8 cellular contexts compared by ENCODE assay signal in genomic region chr1:19762175-19762779, GRCh38. TPM values are rescaled to one million over a fixed set of nuclear protein-coding genes. Genes with fewer than 3 reads are reported as not detected.
A peak's percentile ranks its signal among the peaks of the same experiment; 100 is the strongest.
DNase-seq lines count a peak whose midpoint lies in the region; ATAC-seq and TF ChIP-seq lines count a peak whose summit lies in the region.

No MANE protein-coding gene starts in this region.

- no peak overlapping the region for H3K4me3 ChIP-seq in kidney epithelial cell (ENCODE audit: low read depth, low read length)

- TF ChIP-seq CTCF in kidney epithelial cell (IDR thresholded peaks at IDR 0.05; ENCODE audit: insufficient read depth, low read length, poor library complexity, severe bottlenecking) = peak; percentile 87

- no peak for ATAC-seq in stimulated activated naive CD8-positive, alpha-beta T cell treated with anti-CD3 and anti-CD28 coated beads, Interleukin-15, amount 100 ng/mL, for 72 hours
- no peak for ATAC-seq in GM21447 (IDR thresholded peaks at IDR 0.05; ENCODE audit: unreplicated experiment)
- ATAC-seq in GM21528 (IDR thresholded peaks at IDR 0.05; ENCODE audit: low FRiP score, unreplicated experiment) = no peak

- H3K36me3 Mint-ChIP-seq in activated naive CD8-positive, alpha-beta T cell treated with anti-CD3 and anti-CD28 coated beads for 36 hours = peaks cover 2% of the 10 kb centered on the region

- no peaks in the 10 kb centered on the region for H3K36me3 ChIP-seq in kidney epithelial cell (ENCODE audit: control insufficient read depth, insufficient read depth, low read length)

- H3K27ac Mint-ChIP-seq in activated naive CD8-positive, alpha-beta T cell treated with anti-CD3 and anti-CD28 coated beads for 36 hours = no peak overlapping the region
- H3K27ac Mint-ChIP-seq in stimulated activated naive CD8-positive, alpha-beta T cell treated with anti-CD3 and anti-CD28 coated beads, Interleukin-15, amount 100 ng/mL, for 72 hours = no peak overlapping the region

- peaks cover 9% of the 10 kb centered on the region for H3K4me1 Mint-ChIP-seq in activated naive CD8-positive, alpha-beta T cell treated with anti-CD3 and anti-CD28 coated beads for 36 hours
- peaks cover 18% of the 10 kb centered on the region for H3K4me1 Mint-ChIP-seq in stimulated activated naive CD8-positive, alpha-beta T cell treated with anti-CD3 and anti-CD28 coated beads, Interleukin-15, amount 100 ng/mL, for 72 hours

- H3K27me3 Mint-ChIP-seq in activated naive CD8-positive, alpha-beta T cell treated with anti-CD3 and anti-CD28 coated beads for 36 hours = no peaks in the 10 kb centered on the region
- no peaks in the 10 kb centered on the region for H3K27me3 Mint-ChIP-seq in stimulated activated naive CD8-positive, alpha-beta T cell treated with anti-CD3 and anti-CD28 coated beads, Interleukin-15, amount 100 ng/mL, for 72 hours

- H3K27me3 ChIP-seq in kidney epithelial cell (ENCODE audit: control insufficient read depth, insufficient read depth, low read length) = no peaks in the 10 kb centered on the region

- no peaks in the 10 kb centered on the region for H3K9me3 Mint-ChIP-seq in activated naive CD8-positive, alpha-beta T cell treated with anti-CD3 and anti-CD28 coated beads for 36 hours
- no peaks in the 10 kb centered on the region for H3K9me3 Mint-ChIP-seq in stimulated activated naive CD8-positive, alpha-beta T cell treated with anti-CD3 and anti-CD28 coated beads, Interleukin-15, amount 100 ng/mL, for 72 hours

- H3K4me3 Mint-ChIP-seq in activated naive CD8-positive, alpha-beta T cell treated with anti-CD3 and anti-CD28 coated beads for 36 hours = no peak overlapping the region
- H3K4me3 Mint-ChIP-seq in stimulated activated naive CD8-positive, alpha-beta T cell treated with anti-CD3 and anti-CD28 coated beads, Interleukin-15, amount 100 ng/mL, for 72 hours = no peak overlapping the region

- DNase-seq in activated effector memory CD4-positive, alpha-beta T cell treated with anti-CD3 and anti-CD28 coated beads, Interleukin-2, amount 50 U/mL, for 16 hours = peak; percentile 73
- DNase-seq in activated effector memory CD4-positive, alpha-beta T cell treated with Interleukin-2 at 50 U/mL for 16 hours = no peak
- DNase-seq in NCI-H748 treated with DMSO at 0.1 percent for 48 hours (lab: John Stamatoyannopoulos, UW) (peak; percentile 19), kidney epithelial cell (ENCODE audit: low read depth) (no peak)
- DNase-seq in activated naive CD8-positive, alpha-beta T cell treated with anti-CD3 and anti-CD28 coated beads for 36 hours = peak; percentile 19
- peak; percentile 12 to 18 for DNase-seq in stimulated activated naive CD8-positive, alpha-beta T cell treated with anti-CD3 and anti-CD28 coated beads, Interleukin-15, amount 100 ng/mL, for 72 hours

RNA-seq across cellular contexts. Expression of gene TMCO4, which starts 37.4 kb away (rescaled TPM):
- total RNA-seq in activated naive CD8-positive, alpha-beta T cell treated with anti-CD3 and anti-CD28 coated beads for 36 hours = 10 to 100 TPM; 12.5 to 13.9 TPM
- 11.8 and 13.0 TPM in 2 replicates for total RNA-seq in kidney epithelial cell

RNA-seq across cellular contexts. Expression of gene RNF186, which starts 52.8 kb away (rescaled TPM):
- not detected for total RNA-seq in activated naive CD8-positive, alpha-beta T cell treated with anti-CD3 and anti-CD28 coated beads for 36 hours
- not detected in 2 replicates for total RNA-seq in kidney epithelial cell

Comparison
In these comparisons a context has a peak if more than half of its experiments do, and no peak if none do; other contexts are left out.
1. DNase-seq: peak in activated effector memory CD4-positive, alpha-beta T cell treated with anti-CD3 and anti-CD28 coated beads, Interleukin-2, amount 50 U/mL, for 16 hours (single experiment), NCI-H748 treated with DMSO at 0.1 percent for 48 hours (single experiment), activated naive CD8-positive, alpha-beta T cell treated with anti-CD3 and anti-CD28 coated beads for 36 hours (single experiment) and stimulated activated naive CD8-positive, alpha-beta T cell treated with anti-CD3 and anti-CD28 coated beads, Interleukin-15, amount 100 ng/mL, for 72 hours (2 of 2); none in activated effector memory CD4-positive, alpha-beta T cell treated with Interleukin-2 at 50 U/mL for 16 hours (single experiment) and kidney epithelial cell (single experiment).